33 cellular contexts compared by ENCODE assay signal in the genomic region with DNA sequence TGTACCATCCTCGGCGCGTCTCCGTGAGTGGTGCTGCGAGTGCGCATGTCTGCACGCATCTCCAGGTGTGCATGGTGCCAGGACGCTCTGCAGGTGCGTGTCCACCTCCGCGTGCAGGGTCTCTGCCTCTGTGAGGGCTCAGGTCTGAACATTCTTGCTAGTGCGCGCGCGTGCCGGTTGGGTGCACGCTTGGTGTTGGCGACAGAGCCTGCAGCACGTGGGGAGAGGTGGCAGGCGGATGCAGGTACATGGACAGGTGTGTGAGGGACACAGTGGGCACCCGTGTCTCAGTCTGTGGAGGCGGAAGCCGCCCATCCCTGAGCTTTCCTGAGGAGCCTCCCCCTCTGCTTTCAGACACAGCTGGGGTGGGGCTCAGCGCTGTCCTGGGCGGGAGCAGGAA. TPM values are rescaled to one million over a fixed set of nuclear protein-coding genes. Genes with fewer than 3 reads are reported as not detected.
"Had no signal": no experiment of that assay in that cellular context is flagged by ENCODE, and none has a peak within 500 bp of the region (broad histone marks: within the 10 kb centered on the region; RNA-seq: fewer than 3 reads in every experiment).

No MANE protein-coding gene starts in this region.

- H3K4me3 Mint-ChIP-seq: activated B cell treated with CpG ODN at 0.5 μM for 24 hours; activated CD4-positive, alpha-beta memory T cell treated with anti-CD3 and anti-CD28 coated beads, Interleukin-2, amount 10 ng/mL, durations not matched to agents 7 days and 5 days; activated naive CD4-positive, alpha-beta T cell treated with anti-CD3 and anti-CD28 coated beads for 36 hours; activated naive CD8-positive, alpha-beta T cell; activated T-helper 17 cell treated with anti-CD3 and anti-CD28 coated beads, Interleukin-2, amount 50 U/mL, for 72 hours; brain; central memory CD8-positive, alpha-beta T cell; T-cell had no signal

- ATAC-seq: activated T-helper 17 cell treated with anti-CD3 and anti-CD28 coated beads, Interleukin-2, amount 50 U/mL, for 72 hours; Panc1; Right ventricle myocardium inferior; T-cell had no signal

- H3K9me3 Mint-ChIP-seq: activated CD4-positive, alpha-beta memory T cell treated with anti-CD3 and anti-CD28 coated beads, Interleukin-2, amount 10 ng/mL, durations not matched to agents 7 days and 5 days; activated naive CD4-positive, alpha-beta T cell treated with anti-CD3 and anti-CD28 coated beads for 36 hours; activated T-helper 17 cell treated with anti-CD3 and anti-CD28 coated beads, Interleukin-2, amount 50 U/mL, for 72 hours; central memory CD8-positive, alpha-beta T cell had no signal

- H3K4me1 Mint-ChIP-seq: activated B cell treated with CpG ODN at 0.5 μM for 24 hours; activated CD4-positive, alpha-beta memory T cell treated with anti-CD3 and anti-CD28 coated beads, Interleukin-2, amount 10 ng/mL, durations not matched to agents 7 days and 5 days; activated T-helper 17 cell treated with anti-CD3 and anti-CD28 coated beads, Interleukin-2, amount 50 U/mL, for 72 hours; brain; central memory CD8-positive, alpha-beta T cell had no signal

- DNase-seq: activated B cell treated with CpG ODN at 0.5 μM for 24 hours; activated CD4-positive, alpha-beta memory T cell treated with anti-CD3 and anti-CD28 coated beads, Interleukin-2, amount 10 ng/mL, durations not matched to agents 7 days and 5 days; activated CD4-positive, alpha-beta T cell treated with anti-CD3 and anti-CD28 coated beads for 1 hour; activated CD4-positive, alpha-beta T cell treated with anti-CD3 and anti-CD28 coated beads, Interleukin-2, amount 50 U/mL, for 1 hour; activated gamma-delta T cell; activated naive CD4-positive, alpha-beta T cell treated with anti-CD3 and anti-CD28 coated beads for 36 hours; activated T-cell treated with anti-CD3 and anti-CD28 coated beads for 4 hours; activated T-cell treated with anti-CD3 and anti-CD28 coated beads, Interleukin-2, amount 50 U/mL, for 48 hours; amygdala; MM.1S; NCI-H1105; NCI-H1436 treated with DMSO at 0.1 percent for 48 hours; NCI-H187; NCI-H2107; NCI-H2171 treated with DMSO at 0.1 percent for 48 hours; NCI-H226; NCI-H526 treated with DMSO at 0.1 percent for 48 hours; NCI-H82; OCI-M1; RPMI8226; T-cell; T-helper 2 cell; T1000 had no signal

- H3K36me3 Mint-ChIP-seq: activated naive CD8-positive, alpha-beta T cell; brain; T-cell had no signal

- H3K27ac Mint-ChIP-seq: activated B cell treated with CpG ODN at 0.5 μM for 24 hours; activated CD4-positive, alpha-beta memory T cell treated with anti-CD3 and anti-CD28 coated beads, Interleukin-2, amount 10 ng/mL, durations not matched to agents 7 days and 5 days; activated naive CD4-positive, alpha-beta T cell treated with anti-CD3 and anti-CD28 coated beads for 36 hours; activated naive CD8-positive, alpha-beta T cell; activated T-helper 17 cell treated with anti-CD3 and anti-CD28 coated beads, Interleukin-2, amount 50 U/mL, for 72 hours; brain; T-cell had no signal

- H3K27ac ChIP-seq: SK-N-MC had no signal

- H3K4me3 ChIP-seq: SK-N-MC had no signal

RNA-seq across cellular contexts. Expression of a gene that starts 4.9 kb away (rescaled TPM):
- total RNA-seq: activated B cell treated with CpG ODN at 0.5 μM for 24 hours; activated CD4-positive, alpha-beta memory T cell treated with anti-CD3 and anti-CD28 coated beads, Interleukin-2, amount 10 ng/mL, durations not matched to agents 7 days and 5 days; activated CD8-positive, alpha-beta memory T cell treated with anti-CD3 and anti-CD28 coated beads for 36 hours; activated naive CD4-positive, alpha-beta T cell treated with anti-CD3 and anti-CD28 coated beads for 36 hours; activated T-helper 17 cell treated with anti-CD3 and anti-CD28 coated beads, Interleukin-2, amount 50 U/mL, for 72 hours; astrocyte; NCI-H460; Right ventricle myocardium inferior; T-cell had no signal

RNA-seq across cellular contexts. Expression of a gene that starts 14.8 kb away (rescaled TPM):
- total RNA-seq: activated B cell treated with CpG ODN at 0.5 μM for 24 hours; activated CD4-positive, alpha-beta memory T cell treated with anti-CD3 and anti-CD28 coated beads, Interleukin-2, amount 10 ng/mL, durations not matched to agents 7 days and 5 days; activated CD8-positive, alpha-beta memory T cell treated with anti-CD3 and anti-CD28 coated beads for 36 hours; activated naive CD4-positive, alpha-beta T cell treated with anti-CD3 and anti-CD28 coated beads for 36 hours; activated T-helper 17 cell treated with anti-CD3 and anti-CD28 coated beads, Interleukin-2, amount 50 U/mL, for 72 hours; astrocyte; NCI-H460; Right ventricle myocardium inferior; T-cell had no signal

RNA-seq across cellular contexts. Expression of a gene that starts 50.1 kb away (rescaled TPM):
- total RNA-seq: activated B cell treated with CpG ODN at 0.5 μM for 24 hours; activated CD4-positive, alpha-beta memory T cell treated with anti-CD3 and anti-CD28 coated beads, Interleukin-2, amount 10 ng/mL, durations not matched to agents 7 days and 5 days; activated naive CD4-positive, alpha-beta T cell treated with anti-CD3 and anti-CD28 coated beads for 36 hours; astrocyte; NCI-H460 had no signal
